In genomic region chr12:89882051-89882450, GRCh38 we compare ENCODE assay signal across 7 cellular contexts.
DNase-seq lines count a peak whose midpoint lies in the region; ATAC-seq and TF ChIP-seq lines count a peak whose summit lies in the region.

No MANE protein-coding gene starts in this region.

- H3K36me3 Mint-ChIP-seq in naive B cell, result no peaks in the 10 kb centered on the region

- H3K9me3 ChIP-seq in OCI-LY3 (ENCODE audit: insufficient read depth, low read length), result no peaks in the 10 kb centered on the region

- H3K4me1 ChIP-seq in OCI-LY3 (ENCODE audit: low read length), result peaks cover 79% of the 10 kb centered on the region

- peak overlapping the region; percentile 57 for H3K9ac ChIP-seq in OCI-LY3 (ENCODE audit: low read length)

- H2AFZ ChIP-seq in OCI-LY3 (ENCODE audit: low read depth, low read length), result no peak overlapping the region

- H3K4me2 ChIP-seq in OCI-LY3 (ENCODE audit: low read length), result peak overlapping the region; percentile 89

- H3K9me3 Mint-ChIP-seq in naive B cell, result no peaks in the 10 kb centered on the region

- H3K27me3 Mint-ChIP-seq in naive B cell, result no peaks in the 10 kb centered on the region

- peak overlapping the region; percentile 37 for H3K4me3 ChIP-seq in OCI-LY3 (ENCODE audit: low read length)

- H3K4me3 Mint-ChIP-seq in naive B cell, result peak overlapping the region in 7 of 8 donors; percentile 2 to 90 (median 45)

- H3K79me2 ChIP-seq in OCI-LY3 (ENCODE audit: low read length), result no peaks in the 10 kb centered on the region

- peak overlapping the region; percentile 94 for H3K27ac ChIP-seq in OCI-LY3 (ENCODE audit: low read length)

- peak overlapping the region; percentile 97 to 99 (median 98) for H3K27ac Mint-ChIP-seq in naive B cell

- peaks cover 36 to 65% (median 46%) of the 10 kb centered on the region in 3 donors for H3K4me1 Mint-ChIP-seq in naive B cell

- TF ChIP-seq CTCF in OCI-LY3 (IDR thresholded peaks at IDR 0.05; ENCODE audit: low read depth, low read length), result no peak

- H3K36me3 ChIP-seq in OCI-LY3 (replicated peaks; ENCODE audit: low read depth, low read length), result no peaks in the 10 kb centered on the region

- DNase-seq in naive B cell, result peak; percentile 39
- no peak for DNase-seq in NCI-H748 (lab: John Stamatoyannopoulos, UW; ENCODE audit: unreplicated experiment)
- no peak for DNase-seq in HUDEP-2 (lab: John Stamatoyannopoulos, UW; ENCODE audit: unreplicated experiment in 76 of 76)
- DNase-seq in DMS114 treated with DMSO at 0.1 percent for 48 hours (lab: John Stamatoyannopoulos, UW; ENCODE audit: unreplicated experiment), result no peak

- ATAC-seq in GM18508 (IDR thresholded peaks at IDR 0.05; ENCODE audit: insufficient read depth, unreplicated experiment) (peak; percentile 45), GM21723 (IDR thresholded peaks at IDR 0.05; ENCODE audit: unreplicated experiment) (peak; percentile 37), naive B cell (ENCODE audit: low read depth in 2 of 2) (peak; percentile 35 to 44)

- no peaks in the 10 kb centered on the region for H4K20me1 ChIP-seq in OCI-LY3 (ENCODE audit: insufficient read depth, low read length)

- H3K27me3 ChIP-seq in OCI-LY3 (ENCODE audit: low read depth, low read length), result no peaks in the 10 kb centered on the region
